15 cellular contexts compared by ENCODE assay signal in the genomic region with DNA sequence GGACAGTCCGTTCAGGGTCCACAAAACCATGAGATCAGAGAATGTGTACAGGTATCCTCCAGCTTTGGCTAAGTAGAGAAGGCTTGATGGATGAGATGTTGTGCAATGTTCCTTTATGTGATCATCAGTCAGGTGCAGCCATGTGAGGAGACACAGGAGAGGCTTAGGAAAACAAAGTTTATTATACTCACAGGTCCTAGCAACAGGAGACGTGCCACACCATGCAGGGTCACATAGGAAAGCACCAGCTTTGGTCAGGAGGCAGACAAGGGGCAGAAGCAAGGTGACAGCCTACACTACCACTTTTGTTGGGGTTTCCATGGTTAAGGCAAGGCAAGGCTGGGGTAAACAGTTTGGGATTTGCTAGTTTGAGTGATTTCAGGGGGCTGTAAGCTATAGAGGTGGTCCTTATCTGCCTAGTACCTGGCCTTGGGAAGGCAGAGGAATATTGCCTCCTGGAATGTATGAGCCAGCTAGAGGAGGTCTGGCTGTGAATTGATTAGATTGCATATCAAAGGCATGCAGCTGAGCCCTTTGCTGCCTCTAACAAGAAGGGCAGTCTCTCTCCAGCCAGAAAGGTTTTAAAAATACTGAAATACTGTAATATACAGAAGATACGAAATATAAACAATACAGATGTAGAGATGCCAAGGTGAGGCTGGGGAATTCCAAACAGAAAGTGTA.
"Had no signal": no experiment of that assay in that cellular context is flagged by ENCODE, and none has a peak within 500 bp of the region (broad histone marks: within the 10 kb centered on the region; RNA-seq: fewer than 3 reads in every experiment).

No MANE protein-coding gene starts in this region.

- H3K27ac ChIP-seq: coronary artery, parathyroid adenoma, skin epidermis, stomach, thoracic aorta had no signal

- H2AFZ ChIP-seq: parathyroid adenoma had no signal

- H3K4me3 ChIP-seq: coronary artery, skin epidermis, stomach, thoracic aorta had no signal

- H3K9ac ChIP-seq: parathyroid adenoma had no signal

- H3K4me1 ChIP-seq: parathyroid adenoma, stomach had no signal

- H3K27me3 ChIP-seq: stomach had no signal

- DNase-seq: activated B cell treated with CpG ODN at 0.5 μM for 24 hours; activated CD4-positive, alpha-beta T cell treated with anti-CD3 and anti-CD28 coated beads, Interleukin-2, amount 10 ng/mL, durations not matched to agents 7 days and 5 days; activated T-cell treated with anti-CD3 and anti-CD28 coated beads for 4 hours; central memory CD4-positive, alpha-beta T cell; effector CD4-positive, alpha-beta T cell; glutamatergic neuron; kidney; midbrain; naive B cell; stomach; T-helper 1 cell had no signal

- H3K36me3 ChIP-seq: stomach, thoracic aorta had no signal

- H3K79me2 ChIP-seq: parathyroid adenoma had no signal

- FAIRE-seq: kidney had no signal

- H3K9me3 ChIP-seq: stomach, thoracic aorta had no signal
